12 cellular contexts compared by ENCODE assay signal in the genomic region with DNA sequence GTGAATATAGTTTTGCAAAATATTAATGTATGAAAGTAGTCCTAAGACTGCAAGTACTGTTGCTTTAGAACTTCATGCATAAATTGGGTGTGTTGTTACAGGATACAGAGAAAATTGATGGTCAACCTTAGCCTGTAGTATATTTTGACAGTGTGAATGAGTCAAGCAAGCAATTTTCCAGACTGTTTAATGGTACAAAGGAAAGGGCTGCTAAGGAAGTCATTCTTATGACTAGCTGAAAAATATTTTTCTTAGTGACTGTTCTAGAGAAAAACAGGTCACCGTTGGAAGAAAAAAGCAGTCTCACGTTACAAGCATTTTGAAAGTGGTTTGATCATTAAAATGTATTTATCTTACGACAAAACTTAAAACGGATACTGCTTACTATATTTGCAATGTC. TPM values are rescaled to one million over a fixed set of nuclear protein-coding genes. Genes with fewer than 3 reads are reported as not detected.
DNase-seq lines count a peak whose midpoint lies in the region; ATAC-seq and TF ChIP-seq lines count a peak whose summit lies in the region.
"Had no signal": no experiment of that assay in that cellular context is flagged by ENCODE, and none has a peak within 500 bp of the region (broad histone marks: within the 10 kb centered on the region; RNA-seq: fewer than 3 reads in every experiment).

No MANE protein-coding gene starts in this region.

- WGBS in gastroesophageal sphincter (ENCODE audit: low coverage in 1 of 2), 2 donors, result 16 to 17% methylated on average over 4 of the region's 4 CpGs

- H3K27me3 ChIP-seq in gastroesophageal sphincter, result no peaks in the 10 kb centered on the region

- H3K9me3 Mint-ChIP-seq in activated T-cell treated with anti-CD3 and anti-CD28 coated beads, Interleukin-2, amount 50 U/mL, for 4 hours, result no peaks in the 10 kb centered on the region
- H3K9me3 Mint-ChIP-seq in activated naive CD8-positive, alpha-beta T cell (ENCODE audit: low read depth), result no peaks in the 10 kb centered on the region

- peaks cover 86% of the 10 kb centered on the region for H3K4me1 Mint-ChIP-seq in activated T-cell treated with anti-CD3 and anti-CD28 coated beads, Interleukin-2, amount 50 U/mL, for 4 hours (ENCODE audit: low read depth)
- peaks cover 89% of the 10 kb centered on the region for H3K4me1 Mint-ChIP-seq in activated naive CD8-positive, alpha-beta T cell (ENCODE audit: low read depth)

- peak overlapping the region; percentile 27 to 70 (median 58) for H3K27ac ChIP-seq in gastroesophageal sphincter

- H3K27me3 Mint-ChIP-seq in activated T-cell treated with anti-CD3 and anti-CD28 coated beads, Interleukin-2, amount 50 U/mL, for 4 hours (ENCODE audit: low read depth), result no peaks in the 10 kb centered on the region
- no peaks in the 10 kb centered on the region for H3K27me3 Mint-ChIP-seq in activated naive CD8-positive, alpha-beta T cell

- ATAC-seq in activated T-cell treated with anti-CD3 and anti-CD28 coated beads, Interleukin-2, amount 50 U/mL, for 4 hours, result peak; percentile 37 to 51
- peak; percentile 14 for ATAC-seq in gastroesophageal sphincter
- no peak for ATAC-seq in HG03432 (IDR thresholded peaks at IDR 0.05; ENCODE audit: unreplicated experiment)

- no peak for DNase-seq in activated T-cell treated with anti-CD3 and anti-CD28 coated beads, Interleukin-2, amount 50 U/mL, for 4 hours
- no peak for DNase-seq in activated T-cell treated with anti-CD3 and anti-CD28 coated beads for 4 hours
- peak; percentile 59 for DNase-seq in stromal cell of bone marrow (ENCODE audit: low read depth)
- DNase-seq in SHP77 (lab: John Stamatoyannopoulos, UW), result no peak
- no peak for DNase-seq in cortex of kidney (lab: John Stamatoyannopoulos, UW)
- DNase-seq: effector CD8-positive, alpha-beta T cell; mesendoderm; NCI-H1105 treated with DMSO at 0.1 percent for 48 hours; stimulated activated CD4-positive, alpha-beta T cell treated with anti-CD3 and anti-CD28 coated beads, Interleukin-4, amount 100 ng/mL, for 24 hours had no signal

- no peaks in the 10 kb centered on the region for H3K36me3 ChIP-seq in gastroesophageal sphincter

- peaks cover 31% of the 10 kb centered on the region for H3K36me3 Mint-ChIP-seq in activated T-cell treated with anti-CD3 and anti-CD28 coated beads, Interleukin-2, amount 50 U/mL, for 4 hours (ENCODE audit: insufficient read depth)
- peaks cover 8% of the 10 kb centered on the region for H3K36me3 Mint-ChIP-seq in activated naive CD8-positive, alpha-beta T cell

- H3K4me3 ChIP-seq in gastroesophageal sphincter, result no peak overlapping the region

- peak overlapping the region; percentile 84 for H3K27ac Mint-ChIP-seq in activated naive CD8-positive, alpha-beta T cell

- no peak for TF ChIP-seq POLR2A in gastroesophageal sphincter (IDR thresholded peaks at IDR 0.05)

- no peak for TF ChIP-seq EP300 in gastroesophageal sphincter (IDR thresholded peaks at IDR 0.05)

- H3K4me3 Mint-ChIP-seq in activated T-cell treated with anti-CD3 and anti-CD28 coated beads, Interleukin-2, amount 50 U/mL, for 4 hours, result no peak overlapping the region
- peak overlapping the region; percentile 27 for H3K4me3 Mint-ChIP-seq in activated naive CD8-positive, alpha-beta T cell

- TF ChIP-seq CTCF in gastroesophageal sphincter (IDR thresholded peaks at IDR 0.05), result no peak

- peaks cover 36 to 100% (median 36%) of the 10 kb centered on the region in 3 donors for H3K4me1 ChIP-seq in gastroesophageal sphincter

- H3K9me3 ChIP-seq in gastroesophageal sphincter, result no peaks in the 10 kb centered on the region

RNA-seq across cellular contexts. Expression of gene MBNL1, which starts 49.2 kb away (rescaled TPM):
- 100 to 1,000 TPM; 343 to 376 (median 347) TPM for total RNA-seq in activated T-cell treated with anti-CD3 and anti-CD28 coated beads, Interleukin-2, amount 50 U/mL, for 4 hours
- 100 to 1,000 TPM; 623 to 745 (median 684) TPM for total RNA-seq in gastroesophageal sphincter
